ENCODE assay signal across 8 cellular contexts in the genomic region with DNA sequence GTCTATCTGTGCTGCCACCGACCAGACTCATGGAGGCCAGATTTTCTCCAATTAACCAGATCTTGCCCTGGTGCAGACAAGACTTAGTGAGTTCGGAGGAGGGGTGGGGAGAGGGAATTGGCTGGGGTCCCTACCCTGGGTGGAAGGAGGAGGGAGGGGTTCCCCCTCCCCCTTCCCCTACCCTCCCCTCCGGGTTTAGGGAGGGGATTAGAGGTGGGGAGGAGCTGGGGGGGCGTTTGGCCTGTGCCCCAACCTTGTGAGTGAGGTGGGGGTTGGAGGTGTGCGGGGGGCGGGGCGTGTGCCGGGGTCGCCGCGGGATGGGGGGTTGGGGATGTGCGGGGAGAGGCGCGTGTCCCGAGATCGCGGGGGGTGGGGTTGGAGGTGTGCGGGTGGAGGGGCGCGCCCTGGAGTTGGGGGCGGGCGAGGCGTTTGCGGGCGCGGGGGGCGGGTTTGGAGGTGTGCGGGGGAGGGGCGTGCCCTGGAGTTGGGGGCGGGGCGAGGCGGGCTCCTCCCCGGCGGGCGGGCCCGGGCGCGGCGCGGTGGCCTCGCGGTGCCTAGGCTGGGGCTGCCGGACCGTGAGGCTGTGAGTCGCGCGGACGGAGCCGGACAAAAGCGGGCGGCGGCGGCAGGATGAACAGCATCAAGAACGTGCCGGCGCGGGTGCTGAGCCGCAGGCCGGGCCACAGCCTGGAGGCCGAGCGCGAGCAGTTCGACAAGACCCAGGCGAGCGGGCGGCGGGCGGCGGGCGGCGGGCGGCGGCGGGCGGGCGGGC. TPM values are rescaled to one million over a fixed set of nuclear protein-coding genes. Genes with fewer than 3 reads are reported as not detected.
DNase-seq lines count a peak whose midpoint lies in the region; ATAC-seq lines count a peak whose summit lies in the region.

A gene with protein sequence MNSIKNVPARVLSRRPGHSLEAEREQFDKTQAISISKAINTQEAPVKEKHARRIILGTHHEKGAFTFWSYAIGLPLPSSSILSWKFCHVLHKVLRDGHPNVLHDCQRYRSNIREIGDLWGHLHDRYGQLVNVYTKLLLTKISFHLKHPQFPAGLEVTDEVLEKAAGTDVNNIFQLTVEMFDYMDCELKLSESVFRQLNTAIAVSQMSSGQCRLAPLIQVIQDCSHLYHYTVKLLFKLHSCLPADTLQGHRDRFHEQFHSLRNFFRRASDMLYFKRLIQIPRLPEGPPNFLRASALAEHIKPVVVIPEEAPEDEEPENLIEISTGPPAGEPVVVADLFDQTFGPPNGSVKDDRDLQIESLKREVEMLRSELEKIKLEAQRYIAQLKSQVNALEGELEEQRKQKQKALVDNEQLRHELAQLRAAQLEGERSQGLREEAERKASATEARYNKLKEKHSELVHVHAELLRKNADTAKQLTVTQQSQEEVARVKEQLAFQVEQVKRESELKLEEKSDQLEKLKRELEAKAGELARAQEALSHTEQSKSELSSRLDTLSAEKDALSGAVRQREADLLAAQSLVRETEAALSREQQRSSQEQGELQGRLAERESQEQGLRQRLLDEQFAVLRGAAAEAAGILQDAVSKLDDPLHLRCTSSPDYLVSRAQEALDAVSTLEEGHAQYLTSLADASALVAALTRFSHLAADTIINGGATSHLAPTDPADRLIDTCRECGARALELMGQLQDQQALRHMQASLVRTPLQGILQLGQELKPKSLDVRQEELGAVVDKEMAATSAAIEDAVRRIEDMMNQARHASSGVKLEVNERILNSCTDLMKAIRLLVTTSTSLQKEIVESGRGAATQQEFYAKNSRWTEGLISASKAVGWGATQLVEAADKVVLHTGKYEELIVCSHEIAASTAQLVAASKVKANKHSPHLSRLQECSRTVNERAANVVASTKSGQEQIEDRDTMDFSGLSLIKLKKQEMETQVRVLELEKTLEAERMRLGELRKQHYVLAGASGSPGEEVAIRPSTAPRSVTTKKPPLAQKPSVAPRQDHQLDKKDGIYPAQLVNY (plus strand): TSS at position 537 of the 772 bp plus-strand sequence. CDS start 94 bp downstream, at position 631.

- H2AK5ac ChIP-seq in mesendoderm (ENCODE audit: low read length), result no peak within 1 kb of the TSS

- peak within 1 kb of the TSS; percentile 79 for H3K56ac ChIP-seq in mesendoderm (ENCODE audit: low read length)

- H3K18ac ChIP-seq in mesendoderm (ENCODE audit: low read length), result peak within 1 kb of the TSS; percentile 62

- H3K79me1 ChIP-seq in mesendoderm (ENCODE audit: low read length), result no peaks in the 10 kb centered on the region

- no peaks in the 10 kb centered on the region for H3K9me3 Mint-ChIP-seq in IgD-negative memory B cell

- H3K4me1 ChIP-seq in ectodermal cell (ENCODE audit: control insufficient read depth, insufficient read depth, low read length) (no peaks in the 10 kb centered on the region), mesendoderm (ENCODE audit: control insufficient read depth, low read depth, low read length) (peaks cover 2% of the 10 kb centered on the region)

- H3K27me3 Mint-ChIP-seq in IgD-negative memory B cell, result peaks cover 3% of the 10 kb centered on the region

- no peak within 1 kb of the TSS for H2BK120ac ChIP-seq in mesendoderm (ENCODE audit: low read depth, low read length)

- no peak within 1 kb of the TSS for H2BK5ac ChIP-seq in mesendoderm (ENCODE audit: low read length)

- WGBS in ectodermal cell, 2 experiments, result 1% methylated on average over 62 to 69 of the region's 76 CpGs
- no CpG with 5 or more reads among the region's 76 CpGs for WGBS in mesendoderm (ENCODE audit: extremely low coverage, insufficient coverage, low lambda C conversion rate)

- peak within 1 kb of the TSS; percentile 46 for H3K4me3 ChIP-seq in ectodermal cell (ENCODE audit: insufficient read depth, low read depth, low read length)
- peak within 1 kb of the TSS; percentile 27 for H3K4me3 ChIP-seq in mesendoderm (ENCODE audit: low read length)

- no peaks in the 10 kb centered on the region for H3K79me2 ChIP-seq in mesendoderm (ENCODE audit: control insufficient read depth, insufficient read depth, low read length)

- H4K8ac ChIP-seq in mesendoderm (ENCODE audit: low read depth, low read length), result no peak within 1 kb of the TSS

- ATAC-seq in GM18502 (IDR thresholded peaks at IDR 0.05; ENCODE audit: poor library complexity, unreplicated experiment), result peak; percentile 42

- no peak within 1 kb of the TSS for H2BK15ac ChIP-seq in mesendoderm (replicated peaks; ENCODE audit: low read depth)

- no peak within 1 kb of the TSS for H3K4ac ChIP-seq in mesendoderm (ENCODE audit: low read depth, low read length)

- peak; percentile 67 for DNase-seq in activated CD4-positive, alpha-beta T cell treated with anti-CD3 and anti-CD28 coated beads, Interleukin-2, amount 50 U/mL, for 48 hours
- DNase-seq in mesendoderm, result peak; percentile 23
- peak; percentile 35 for DNase-seq in stimulated activated CD8-positive, alpha-beta memory T cell treated with anti-CD3 and anti-CD28 coated beads, Interleukin-15, amount 100 ng/mL, for 24 hours (ENCODE audit: low read depth)
- no peak for DNase-seq in middle frontal gyrus (ENCODE audit: extremely low spot score, low spot score)
- DNase-seq in pons (ENCODE audit: low spot score), result no peak

- H3K23ac ChIP-seq in mesendoderm (ENCODE audit: low read length), result peak within 1 kb of the TSS; percentile 66

- peak within 1 kb of the TSS; percentile 78 for H3K4me2 ChIP-seq in mesendoderm (ENCODE audit: low read length)

- H3K27me3 ChIP-seq in ectodermal cell (ENCODE audit: control insufficient read depth, insufficient read depth, low read length, poor library complexity, severe bottlenecking), result peaks cover 35% of the 10 kb centered on the region
- no peaks in the 10 kb centered on the region for H3K27me3 ChIP-seq in mesendoderm (ENCODE audit: insufficient read depth, low read length, poor library complexity)

- no peaks in the 10 kb centered on the region for H3K9me3 ChIP-seq in ectodermal cell (ENCODE audit: control insufficient read depth, low read length)

- H4K5ac ChIP-seq in mesendoderm (ENCODE audit: low read length), result no peak within 1 kb of the TSS

- no peaks in the 10 kb centered on the region for H3K36me3 ChIP-seq in ectodermal cell (ENCODE audit: control insufficient read depth, insufficient read depth, low read length)
- H3K36me3 ChIP-seq in mesendoderm (ENCODE audit: control insufficient read depth, insufficient read depth, low read length), result no peaks in the 10 kb centered on the region

- peaks cover 39 to 41% (median 41%) of the 10 kb centered on the region in 3 donors for H3K4me1 Mint-ChIP-seq in IgD-negative memory B cell

- H3K27ac Mint-ChIP-seq in IgD-negative memory B cell, result peak within 1 kb of the TSS; percentile 96 to 99 (median 98)

- H3K36me3 Mint-ChIP-seq in IgD-negative memory B cell, result no peaks in the 10 kb centered on the region

- peak within 1 kb of the TSS; percentile 85 for H3K27ac ChIP-seq in ectodermal cell (ENCODE audit: insufficient read depth, low read depth, low read length, poor library complexity, severe bottlenecking)
- no peak within 1 kb of the TSS for H3K27ac ChIP-seq in mesendoderm (ENCODE audit: low read depth, low read length)

- H3K9ac ChIP-seq in mesendoderm (ENCODE audit: low read length), result peak within 1 kb of the TSS; percentile 59

- H3K4me3 Mint-ChIP-seq in IgD-negative memory B cell, result peak within 1 kb of the TSS; percentile 98 to 99 (median 98)

RNA-seq across cellular contexts. Expression of the gene that starts here (rescaled TPM):
- 58.3 TPM for polyA plus RNA-seq in IgD-negative memory B cell
- 29.1 TPM for polyA plus RNA-seq in ectodermal cell (2013, experiment 1 of 4)
- 25.8 TPM for polyA plus RNA-seq in ectodermal cell (2013, experiment 2 of 4)
- 16.5 TPM for polyA plus RNA-seq in ectodermal cell (2013, experiment 3 of 4)
- polyA plus RNA-seq in ectodermal cell (2013, experiment 4 of 4), result 20.7 TPM
- 4.4 TPM for polyA plus RNA-seq in mesendoderm (2013, experiment 1 of 2)
- polyA plus RNA-seq in mesendoderm (2013, experiment 2 of 2), result 4.5 TPM

Comparison
In these comparisons a context has a peak if more than half of its experiments do, and no peak if none do; other contexts are left out.
1. DNase-seq: peak in activated CD4-positive, alpha-beta T cell treated with anti-CD3 and anti-CD28 coated beads, Interleukin-2, amount 50 U/mL, for 48 hours (2 of 2), mesendoderm (single experiment) and stimulated activated CD8-positive, alpha-beta memory T cell treated with anti-CD3 and anti-CD28 coated beads, Interleukin-15, amount 100 ng/mL, for 24 hours (single experiment); none in middle frontal gyrus (single experiment) and pons (single experiment).